28 cellular contexts compared by ENCODE assay signal in genomic region chr7:64626557-64626956, GRCh38.
"Had no signal": no experiment of that assay in that cellular context is flagged by ENCODE, and none has a peak within 500 bp of the region (broad histone marks: within the 10 kb centered on the region; RNA-seq: fewer than 3 reads in every experiment).

No MANE protein-coding gene starts in this region.

- H3K4me3 Mint-ChIP-seq: immature natural killer cell; naive thymus-derived CD8-positive, alpha-beta T cell; nephron; neural crest cell; stimulated activated naive CD8-positive, alpha-beta T cell treated with anti-CD3 and anti-CD28 coated beads, Interleukin-15, amount 100 ng/mL, for 72 hours; type B pancreatic cell had no signal

- H3K9me3 ChIP-seq: left lung, pancreas, prostate gland, tibial nerve, uterus had no signal

- FAIRE-seq: islet of Langerhans, kidney, pancreas had no signal

- H3K27me3 Mint-ChIP-seq: naive thymus-derived CD8-positive, alpha-beta T cell; stimulated activated naive CD8-positive, alpha-beta T cell treated with anti-CD3 and anti-CD28 coated beads, Interleukin-15, amount 100 ng/mL, for 72 hours; type B pancreatic cell had no signal

- H3K4me1 ChIP-seq: left lung, pancreas, prostate gland, tibial nerve, uterus had no signal

- DNase-seq: hypothalamus; immature natural killer cell; kidney; left colon; left lung; mesenchymal stem cell; naive thymus-derived CD8-positive, alpha-beta T cell; nucleus accumbens; pancreas; posterior cingulate gyrus; retina; right cardiac atrium; stimulated activated CD4-positive, alpha-beta T cell treated with anti-CD3 and anti-CD28 coated beads, Interleukin-12 subunit alpha, Interleukin-12 subunit beta, amount 100 ng/mL, for 4 hours; stimulated activated CD4-positive, alpha-beta T cell treated with anti-CD3 and anti-CD28 coated beads, Interleukin-15, amount 100 ng/mL, for 24 hours; stimulated activated CD4-positive, alpha-beta T cell treated with anti-CD3 and anti-CD28 coated beads, Interleukin-2, amount 100 ng/mL, for 24 hours; stimulated activated CD4-positive, alpha-beta T cell treated with anti-CD3 and anti-CD28 coated beads, Interleukin-4, amount 100 ng/mL, for 1 hour; stimulated activated naive CD4-positive, alpha-beta T cell treated with Interleukin-2 at 50 U/mL for 16 hours; stimulated activated naive CD8-positive, alpha-beta T cell treated with anti-CD3 and anti-CD28 coated beads, Interleukin-15, amount 100 ng/mL, for 72 hours; substantia nigra; uterus had no signal

- H3K36me3 ChIP-seq: left lung, pancreas, prostate gland, tibial nerve, uterus had no signal

- H3K27me3 ChIP-seq: left lung, pancreas, tibial nerve, uterus had no signal

- H3K4me1 Mint-ChIP-seq: immature natural killer cell; naive thymus-derived CD8-positive, alpha-beta T cell; nephron; neural crest cell; stimulated activated naive CD8-positive, alpha-beta T cell treated with anti-CD3 and anti-CD28 coated beads, Interleukin-15, amount 100 ng/mL, for 72 hours had no signal

- H3K27ac Mint-ChIP-seq: naive thymus-derived CD8-positive, alpha-beta T cell; nephron; stimulated activated naive CD8-positive, alpha-beta T cell treated with anti-CD3 and anti-CD28 coated beads, Interleukin-15, amount 100 ng/mL, for 72 hours; type B pancreatic cell had no signal

- H3K27ac ChIP-seq: left lung, pancreas, prostate gland, skin epidermis, tibial nerve, uterus had no signal

- H3K36me3 Mint-ChIP-seq: immature natural killer cell; naive thymus-derived CD8-positive, alpha-beta T cell; type B pancreatic cell had no signal

- H3K4me3 ChIP-seq: left lung, pancreas, prostate gland, skin epidermis, tibial nerve, uterus had no signal

- ATAC-seq: left colon; left lung; naive thymus-derived CD8-positive, alpha-beta T cell; pancreas; right cardiac atrium; sciatic nerve had no signal
